1 cellular context compared by ENCODE assay signal in the genomic region with DNA sequence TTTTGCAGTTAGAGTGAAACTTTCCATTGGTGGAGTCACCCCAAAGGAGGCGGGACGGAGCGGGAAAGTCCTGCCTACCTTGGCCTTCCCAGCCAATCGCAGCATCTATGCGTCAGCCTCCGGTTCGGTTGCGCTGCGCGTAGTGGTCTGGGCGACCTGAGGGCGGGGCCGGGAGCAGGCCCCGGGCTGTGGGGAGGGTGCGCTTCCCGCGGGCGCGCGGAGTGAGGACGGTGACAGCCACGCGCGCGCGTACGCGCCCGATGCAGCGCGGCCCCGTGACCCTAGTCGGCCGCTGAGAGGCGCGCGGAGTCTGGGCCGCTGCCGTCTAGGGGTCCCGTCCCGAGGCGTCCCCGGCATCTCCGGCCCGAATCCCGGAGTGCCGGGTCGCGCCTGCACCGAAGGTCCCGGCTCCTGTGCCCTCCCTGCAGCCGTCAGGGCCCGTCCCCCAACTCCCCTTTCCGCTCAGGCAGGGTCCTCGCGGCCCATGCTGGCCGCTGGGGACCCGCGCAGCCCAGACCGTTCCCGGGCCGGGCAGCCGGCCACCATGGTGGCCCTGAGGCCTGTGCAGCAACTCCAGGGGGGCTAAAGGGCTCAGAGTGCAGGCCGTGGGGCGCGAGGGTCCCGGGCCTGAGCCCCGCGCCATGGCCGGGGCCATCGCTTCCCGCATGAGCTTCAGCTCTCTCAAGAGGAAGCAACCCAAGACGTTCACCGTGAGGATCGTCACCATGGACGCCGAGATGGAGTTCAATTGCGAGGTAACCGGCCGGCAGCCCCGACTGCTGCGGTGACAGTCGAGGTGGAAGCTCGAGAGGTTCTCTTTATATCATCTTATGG.
TF ChIP-seq lines count a peak whose summit lies in the region.

Gene NF2 (plus strand): TSS at position 276 of the 834 bp plus-strand sequence. CDS start 366 bp downstream, at position 642.

TF ChIP-seq in GM23338, 12 proteins besides CTCF, POLR2A, EP300 and RAD21 (continued from another document):
- TF ChIP-seq ZNF462 (CRISPR knock-in tag; IDR thresholded peaks at IDR 0.05), result no peak
